In the genomic region with DNA sequence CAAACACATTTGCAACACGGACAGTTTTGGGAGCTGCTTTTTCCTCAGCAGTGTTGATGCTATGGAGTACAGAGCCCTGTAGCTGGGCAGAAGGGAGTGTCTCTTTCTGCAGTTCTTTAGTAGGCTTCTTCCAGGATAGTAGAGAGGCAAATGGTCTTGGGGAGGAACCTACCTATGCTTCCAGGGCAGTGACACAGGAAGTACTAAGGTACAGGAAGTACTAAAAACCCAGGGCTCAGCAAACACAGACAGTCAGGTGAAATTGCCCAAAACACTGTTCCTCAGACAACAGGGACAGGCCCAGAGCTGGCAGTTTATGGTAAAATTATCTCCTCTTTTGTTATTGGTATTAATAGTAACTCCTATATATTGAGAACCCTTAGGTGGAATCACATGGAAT, we compare ENCODE assay signal across 11 cellular contexts.
DNase-seq lines count a peak whose midpoint lies in the region; ATAC-seq, FAIRE-seq and TF ChIP-seq lines count a peak whose summit lies in the region.
"Had no signal": no experiment of that assay in that cellular context is flagged by ENCODE, and none has a peak within 500 bp of the region (broad histone marks: within the 10 kb centered on the region; RNA-seq: fewer than 3 reads in every experiment).

No MANE protein-coding gene starts in this region.

- no peak for FAIRE-seq in H1 (lab: Jason Lieb, UNC)

- H2BK5ac ChIP-seq in H9 (ENCODE audit: insufficient read length, low read length) (no peak overlapping the region), H1 (ENCODE audit: low read depth, low read length) (no peak overlapping the region), trophoblast cell (ENCODE audit: low read depth, low read length, poor library complexity) (no peak overlapping the region)

- no peak for TF ChIP-seq RAD21 in H1 (IDR thresholded peaks at IDR 0.05 in 1 of 2, conservative IDR thresholded peaks at IDR 0.05 in 1 of 2; ENCODE audit: low read depth in 2 of 2, low read length in 2 of 2)

- H3T11ph ChIP-seq in H9 (ENCODE audit: low read length) = no peak overlapping the region

- H3K9ac ChIP-seq in H9 (ENCODE audit: extremely low read depth, insufficient read length, low read length) (no peak overlapping the region), Loucy (ENCODE audit: low read depth, low read length, poor library complexity, severe bottlenecking) (no peak overlapping the region), H1 (replicated peaks in 1 of 4; ENCODE audit: extremely low read depth in 1 of 4, low read depth in 3 of 4, low read length in 3 of 4) (no peak overlapping the region), trophoblast cell (ENCODE audit: low read length) (no peak overlapping the region)

- H3K23ac ChIP-seq in H9 (ENCODE audit: insufficient read length, low read depth, low read length) (no peak overlapping the region), H1 (ENCODE audit: insufficient read length) (no peak overlapping the region), trophoblast cell (ENCODE audit: low read length) (no peak overlapping the region)

- H3K27me3 ChIP-seq in H9 (ENCODE audit: insufficient read depth, low read length) = no peaks in the 10 kb centered on the region
- peaks cover 11% of the 10 kb centered on the region for H3K27me3 ChIP-seq in Loucy (ENCODE audit: insufficient read depth, low read length, poor library complexity, severe bottlenecking)
- H3K27me3 ChIP-seq in H1 (replicated peaks in 1 of 4; ENCODE audit: control insufficient read depth in 3 of 4, extremely low read depth in 1 of 4, insufficient read depth in 3 of 4, low read length in 3 of 4) = no peaks in the 10 kb centered on the region
- no peaks in the 10 kb centered on the region for H3K27me3 ChIP-seq in trophoblast cell (ENCODE audit: insufficient read depth, low read length)
- no peaks in the 10 kb centered on the region for H3K27me3 ChIP-seq in prostate gland (replicated peaks; ENCODE audit: insufficient read depth)

- peaks cover 19 to 21% of the 10 kb centered on the region in 2 experiments for H3K4me1 Mint-ChIP-seq in H9

- H3K4me1 ChIP-seq in H9 (ENCODE audit: insufficient read depth, low read length) (0 out of 2 replicates have a peak, but pooled peaks cover 2% of the 10 kb centered on the region), Loucy (ENCODE audit: insufficient read depth, low read length, poor library complexity, severe bottlenecking) (no peaks in the 10 kb centered on the region), H1 (replicated peaks in 1 of 4; ENCODE audit: control insufficient read depth in 3 of 4, insufficient read depth in 4 of 4, low read length in 3 of 4) (peaks cover 0 to 10% (median 7%) of the 10 kb centered on the region in 4 experiments; a peak in 6 of 7 replicates), trophoblast cell (ENCODE audit: control insufficient read depth in 1 of 2, insufficient read depth in 2 of 2, low read length in 2 of 2) (peaks cover 6 to 9% of the 10 kb centered on the region in 2 experiments), prostate gland (replicated peaks) (peaks cover 2% of the 10 kb centered on the region)

- no peaks in the 10 kb centered on the region for H3F3A ChIP-seq in Loucy (ENCODE audit: low read depth)

- no peak overlapping the region for H4K5ac ChIP-seq in H9 (ENCODE audit: insufficient read length, low read depth, low read length)
- H4K5ac ChIP-seq in H1 (ENCODE audit: insufficient read length, low read depth, low read length) = no peak overlapping the region

- H2AFZ ChIP-seq in H9 (ENCODE audit: low read length) (no peak overlapping the region), Loucy (ENCODE audit: low read length) (peak overlapping the region; percentile 79; the same call in 1 of the 2 replicates), H1 (ENCODE audit: low read length) (no peak overlapping the region), trophoblast cell (ENCODE audit: insufficient read depth, low read length, poor library complexity) (no peak overlapping the region)
- H2AFZ ChIP-seq: GM23338 had no signal

- H3K4me3 Mint-ChIP-seq in H9 = no peak overlapping the region
- H3K4me3 Mint-ChIP-seq: GM23338; T-helper 1 cell treated with Interleukin-12 subunit alpha and Interleukin-12 subunit beta and Interleukin-4 antibody, amounts not matched to agents 30 μg/mL and 1 μg/mL, for 36 hours had no signal

- H3K18ac ChIP-seq in H9 (ENCODE audit: insufficient read length, low read depth, low read length) (no peak overlapping the region), H1 (ENCODE audit: extremely low read depth, low read length) (no peak overlapping the region), trophoblast cell (ENCODE audit: low read length) (no peak overlapping the region)

- TF ChIP-seq POLR2A in H1 (IDR thresholded peaks at IDR 0.05; ENCODE audit: control extremely low read depth in 1 of 2, low read depth in 2 of 2, low read length in 2 of 2) (no peak), prostate gland (IDR thresholded peaks at IDR 0.05) (no peak)

- H3K4me2 ChIP-seq in H9 (ENCODE audit: insufficient read depth, insufficient read length, low read length) (no peak overlapping the region), Loucy (ENCODE audit: low read depth, low read length, poor library complexity, severe bottlenecking) (no peak overlapping the region), H1 (ENCODE audit: insufficient read depth in 1 of 2, low read depth in 2 of 2, low read length in 2 of 2) (no peak overlapping the region), trophoblast cell (ENCODE audit: low read length) (no peak overlapping the region)
- H3K4me2 ChIP-seq: GM23338 had no signal

- H2BK15ac ChIP-seq in H9 (ENCODE audit: low read depth, low read length) (0 out of 2 replicates have a peak overlapping the region, but pooled peaks have one; percentile 57), H1 (ENCODE audit: low read length) (0 out of 2 replicates have a peak overlapping the region, but pooled peaks have one; percentile 55)

- H2BK120ac ChIP-seq in H9 (ENCODE audit: low read depth, low read length, poor library complexity, severe bottlenecking) (no peak overlapping the region), H1 (replicated peaks; ENCODE audit: low read depth, low read length) (no peak overlapping the region), trophoblast cell (ENCODE audit: insufficient read depth, low read length, poor library complexity) (no peak overlapping the region)

- no peaks in the 10 kb centered on the region for H3K9me2 ChIP-seq in Loucy (replicated peaks; ENCODE audit: low read depth, low read length)

- no peaks in the 10 kb centered on the region for H3K79me1 ChIP-seq in H9 (ENCODE audit: insufficient read depth, low read depth, low read length, poor library complexity, severe bottlenecking)
- H3K79me1 ChIP-seq in H1 (ENCODE audit: low read depth, low read length) = no peaks in the 10 kb centered on the region
- peaks cover 8% of the 10 kb centered on the region for H3K79me1 ChIP-seq in trophoblast cell (ENCODE audit: low read length)

- no peak overlapping the region for H3K27ac Mint-ChIP-seq in H9
- H3K27ac Mint-ChIP-seq: GM23338; T-helper 1 cell treated with Interleukin-12 subunit alpha and Interleukin-12 subunit beta and Interleukin-4 antibody, amounts not matched to agents 30 μg/mL and 1 μg/mL, for 36 hours had no signal

- POLR2A ChIA-PET in H1 (lab: Charles Lee; ENCODE audit: partially characterized antibody) = interaction anchor here (1.6 to 1.7 kb wide), 2 partner anchors 15 to 113 kb away, joined by 3 to 4 read pairs; no protein-coding TSS in a partner anchor

- H4K20me1 ChIP-seq in H9 (ENCODE audit: control insufficient read depth, insufficient read depth, insufficient read length) = no peaks in the 10 kb centered on the region
- no peaks in the 10 kb centered on the region for H4K20me1 ChIP-seq in Loucy (ENCODE audit: insufficient read depth, low read length, poor library complexity, severe bottlenecking)
- H4K20me1 ChIP-seq in H1 (replicated peaks in 1 of 2; ENCODE audit: control insufficient read depth in 1 of 2, insufficient read depth in 2 of 2, low read length in 2 of 2) = no peaks in the 10 kb centered on the region

- no CpG with 5 or more reads among the region's 1 CpG for WGBS in H9 (ENCODE audit: extremely low coverage, insufficient read length, low lambda C conversion rate)
- WGBS in H1 (ENCODE audit: extremely low coverage in 1 of 2, insufficient coverage in 1 of 2, insufficient read length in 1 of 2, insufficient replicate concordance in 2 of 2, low coverage in 1 of 2, low lambda C conversion rate in 2 of 2, missing lambda C conversion rate in 1 of 2), 2 experiments = 93% methylated on average over 1 of the region's 1 CpG; no CpG with 5 or more reads in 1 of the 2 experiments
- WGBS in trophoblast cell (ENCODE audit: extremely low coverage, insufficient coverage, insufficient read length) = no CpG with 5 or more reads among the region's 1 CpG
- 76% methylated on average over 1 of the region's 1 CpG for WGBS in prostate gland

- TF ChIP-seq CTCF in H9 (conservative IDR thresholded peaks at IDR 0.05) (no peak), Loucy (conservative IDR thresholded peaks at IDR 0.05; ENCODE audit: low read length) (no peak), H1 (IDR thresholded peaks at IDR 0.05; ENCODE audit: control extremely low read depth in 1 of 3, insufficient read depth in 1 of 3, low read depth in 1 of 3, low read length in 3 of 3) (no peak), prostate gland (IDR thresholded peaks at IDR 0.05) (no peak)

- H3K56ac ChIP-seq in H9 (ENCODE audit: insufficient read length, low read depth, low read length) (no peak overlapping the region), H1 (replicated peaks; ENCODE audit: insufficient read length, low read depth, low read length) (no peak overlapping the region)

- no peak overlapping the region for H3K4me3 ChIP-seq in Loucy (ENCODE audit: low read length, poor library complexity, severe bottlenecking)
- H3K4me3 ChIP-seq in H1 (ENCODE audit: extremely low read depth in 1 of 4, insufficient read depth in 2 of 4, low read depth in 3 of 4, low read length in 4 of 4) = no peak overlapping the region
- H3K4me3 ChIP-seq in trophoblast cell (ENCODE audit: low read depth, low read length) = no peak overlapping the region
- no peak overlapping the region for H3K4me3 ChIP-seq in prostate gland
- H3K4me3 ChIP-seq: GM23338 had no signal

- H2AK5ac ChIP-seq in H9 (ENCODE audit: insufficient read length, low read length) (no peak overlapping the region), H1 (ENCODE audit: low read depth, low read length) (no peak overlapping the region), trophoblast cell (ENCODE audit: low read length) (peak overlapping the region; percentile 7)

- H3K36me3 ChIP-seq in Loucy (ENCODE audit: insufficient read depth, low read length) (no peaks in the 10 kb centered on the region), H1 (ENCODE audit: control insufficient read depth in 2 of 4, insufficient read depth in 4 of 4, low read length in 3 of 4) (no peaks in the 10 kb centered on the region), trophoblast cell (ENCODE audit: control insufficient read depth in 1 of 2, insufficient read depth in 2 of 2, low read length in 2 of 2) (no peaks in the 10 kb centered on the region), prostate gland (no peaks in the 10 kb centered on the region)

- ATAC-seq in GM21786 (IDR thresholded peaks at IDR 0.05; ENCODE audit: unreplicated experiment) = no peak
- ATAC-seq: GM23338 had no signal

- no peak overlapping the region for H3K14ac ChIP-seq in H9 (ENCODE audit: insufficient read depth, low read length)
- no peak overlapping the region for H3K14ac ChIP-seq in H1 (ENCODE audit: insufficient read length)
- H3K14ac ChIP-seq in trophoblast cell (ENCODE audit: low read length) = peak overlapping the region; percentile 53

- H3K23me2 ChIP-seq in H9 (ENCODE audit: insufficient read length, low read depth, low read length, poor library complexity, severe bottlenecking) = no peaks in the 10 kb centered on the region
- peaks cover 2% of the 10 kb centered on the region; the same call in 1 of the 2 replicates for H3K23me2 ChIP-seq in H1 (ENCODE audit: low read depth, low read length)

- H2BK20ac ChIP-seq in H9 (ENCODE audit: low read depth, low read length, poor library complexity, severe bottlenecking) (no peak overlapping the region), H1 (ENCODE audit: low read length) (no peak overlapping the region)

- H3K9me3 ChIP-seq in H9 (ENCODE audit: control insufficient read depth, low read depth, low read length) (peaks cover 4% of the 10 kb centered on the region), Loucy (ENCODE audit: insufficient read depth, low read depth, low read length) (peaks cover 6% of the 10 kb centered on the region), H1 (ENCODE audit: insufficient read depth in 2 of 2, low read depth in 1 of 2, low read length in 1 of 2) (peaks cover 0 to 6% of the 10 kb centered on the region in 2 experiments; a peak in 1 of 4 replicates), trophoblast cell (ENCODE audit: insufficient read depth, low read depth, low read length) (no peaks in the 10 kb centered on the region), prostate gland (no peaks in the 10 kb centered on the region)

- H3K27ac ChIP-seq in H9 (ENCODE audit: insufficient read length, low read depth, low read length) = no peak overlapping the region
- H3K27ac ChIP-seq in H1 (ENCODE audit: low read depth, low read length) = no peak overlapping the region
- no peak overlapping the region for H3K27ac ChIP-seq in trophoblast cell (ENCODE audit: low read depth, low read length)
- no peak overlapping the region for H3K27ac ChIP-seq in prostate gland

- intact Hi-C loops in prostate gland (cut with DNase I) = loop anchor here (5.0 to 10.0 kb wide), 2 partner anchors 133 to 190 kb away; no protein-coding TSS in a partner anchor

- no peak for TF ChIP-seq EP300 in H1 (IDR thresholded peaks at IDR 0.05; ENCODE audit: borderline replicate concordance in 1 of 2, low read depth in 2 of 2, low read length in 2 of 2)

- H4K8ac ChIP-seq in H9 (replicated peaks; ENCODE audit: insufficient read length, low read depth, low read length) = no peak overlapping the region
- H4K8ac ChIP-seq in H1 (ENCODE audit: extremely low read depth, insufficient read depth, low read length) = no peak overlapping the region
- H4K8ac ChIP-seq in trophoblast cell (ENCODE audit: low read depth, low read length) = no peak overlapping the region

- H3K9me3 Mint-ChIP-seq in H9 = peaks cover 28 to 33% of the 10 kb centered on the region in 2 experiments

- H3K36me3 Mint-ChIP-seq in H9 (ENCODE audit: insufficient read depth in 1 of 3, low read depth in 3 of 3) = peaks cover 15 to 33% (median 17%) of the 10 kb centered on the region in 3 experiments

- CTCF ChIA-PET in H1 (lab: Charles Lee; ENCODE audit: partially characterized antibody) = interaction anchor here (0.6 to 2.9 kb wide), 3 partner anchors 15 to 263 kb away, joined by 3 to 21 read pairs (median 6); no protein-coding TSS in a partner anchor

- no peak overlapping the region for H4K12ac ChIP-seq in trophoblast cell (ENCODE audit: low read depth, low read length)

- DNase-seq in H9 = no peak
- no peak for DNase-seq in H1 (ENCODE audit: low read depth in 1 of 2, low spot score in 2 of 2)
- DNase-seq in trophoblast cell = no peak
- no peak for DNase-seq in NCI-H226
- no peak for DNase-seq in prostate gland (ENCODE audit: low spot score)
- DNase-seq: GDM1, NCI-H187 treated with DMSO at 0.1 percent for 48 hours had no signal

- H3K4ac ChIP-seq in H9 (ENCODE audit: low read depth, low read length) (no peak overlapping the region), H1 (replicated peaks; ENCODE audit: insufficient read length, low read depth, low read length) (no peak overlapping the region), trophoblast cell (ENCODE audit: low read depth, low read length) (no peak overlapping the region)

- no peaks in the 10 kb centered on the region for H3K79me2 ChIP-seq in H9 (ENCODE audit: insufficient read depth, low read length)
- H3K79me2 ChIP-seq in Loucy (ENCODE audit: insufficient read depth, low read length) = no peaks in the 10 kb centered on the region
- H3K79me2 ChIP-seq in H1 (ENCODE audit: control insufficient read depth in 1 of 2, insufficient read depth in 2 of 2, low read length in 2 of 2) = no peaks in the 10 kb centered on the region; a peak in 1 of 4 replicates
- no peaks in the 10 kb centered on the region for H3K79me2 ChIP-seq in trophoblast cell (ENCODE audit: control insufficient read depth, insufficient read depth, low read length, poor library complexity)

- H2BK12ac ChIP-seq in H9 (ENCODE audit: insufficient read length, low read depth, low read length) (no peak overlapping the region), H1 (ENCODE audit: low read depth, low read length) (no peak overlapping the region; the same call in 1 of the 2 replicates), trophoblast cell (ENCODE audit: low read length) (peak overlapping the region; percentile 88)

- no peak overlapping the region for H4K91ac ChIP-seq in H9 (ENCODE audit: insufficient read length, low read depth, low read length)
- H4K91ac ChIP-seq in H1 (replicated peaks; ENCODE audit: insufficient read length, low read length) = peak overlapping the region; percentile 52
- H4K91ac ChIP-seq in trophoblast cell (ENCODE audit: low read depth, low read length) = no peak overlapping the region

- peaks cover 19% of the 10 kb centered on the region for H3K27me3 Mint-ChIP-seq in H9 (ENCODE audit: low read depth)
